24 cellular contexts compared by ENCODE assay signal in genomic region chr7:158295966-158296797, GRCh38.
"Had no signal": no experiment of that assay in that cellular context is flagged by ENCODE, and none has a peak within 500 bp of the region (broad histone marks: within the 10 kb centered on the region; RNA-seq: fewer than 3 reads in every experiment).

No MANE protein-coding gene starts in this region.

- H3K27me3 ChIP-seq: adrenal gland, ascending aorta, brain microvascular endothelial cell, thyroid gland, upper lobe of right lung had no signal

- H3K4me1 ChIP-seq: adrenal gland, ascending aorta, heart right ventricle, psoas muscle, thyroid gland, upper lobe of right lung had no signal

- H3K36me3 ChIP-seq: adrenal gland, ascending aorta, brain microvascular endothelial cell, heart right ventricle, thyroid gland, upper lobe of right lung had no signal

- H3K27ac ChIP-seq: adrenal gland, ascending aorta, brain microvascular endothelial cell, heart right ventricle, psoas muscle, thyroid gland, upper lobe of right lung had no signal

- DNase-seq: activated CD4-positive, alpha-beta memory T cell treated with anti-CD3 and anti-CD28 coated beads for 36 hours; activated CD4-positive, alpha-beta T cell treated with anti-CD3 and anti-CD28 coated beads for 48 hours; activated naive CD4-positive, alpha-beta T cell; activated T-cell treated with anti-CD3 and anti-CD28 coated beads, Interleukin-2, amount 50 U/mL, for 4 hours; brain microvascular endothelial cell; cortex of kidney; erythroblast; foreskin fibroblast; heart right ventricle; kidney; naive thymus-derived CD4-positive, alpha-beta T cell; psoas muscle; right cardiac atrium; stimulated activated CD4-positive, alpha-beta T cell treated with anti-CD3 and anti-CD28 coated beads, Interleukin-4, amount 100 ng/mL, for 4 hours; stimulated activated naive CD8-positive, alpha-beta T cell treated with anti-CD3 and anti-CD28 coated beads, Interleukin-15, Interleukin-2, amounts not matched to agents 100 U/mL and 50 U/mL, for 24 hours; substantia nigra; SW 1271; T-helper 2 cell; thyroid gland; upper lobe of right lung had no signal

- H3K9me3 ChIP-seq: adrenal gland, ascending aorta, heart right ventricle, psoas muscle, thyroid gland, upper lobe of right lung had no signal

- H3K4me3 ChIP-seq: adrenal gland, ascending aorta, heart right ventricle, lung, psoas muscle, thyroid gland, upper lobe of right lung had no signal

- FAIRE-seq: endometrium, kidney had no signal
